In the genomic region with DNA sequence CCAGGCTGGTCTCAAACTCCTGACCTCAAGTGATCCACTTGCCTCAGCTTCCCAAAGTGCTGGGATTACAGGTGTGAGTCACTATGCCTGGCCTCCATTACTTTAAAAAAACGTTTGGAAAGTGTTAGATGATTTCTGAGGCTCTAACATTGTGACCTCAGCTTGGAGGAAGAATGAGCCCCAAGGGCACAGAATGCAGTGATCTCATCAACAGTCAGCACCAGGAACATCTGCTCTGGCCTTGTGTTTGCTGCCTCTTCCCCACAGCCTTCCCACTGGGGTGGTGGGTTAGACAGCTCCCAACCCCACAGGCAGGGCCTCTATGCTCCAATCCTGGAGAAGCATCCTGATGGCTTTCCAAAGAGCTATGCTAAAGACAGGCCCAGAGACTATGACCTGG, we compare ENCODE assay signal across 17 cellular contexts. TPM values are rescaled to one million over a fixed set of nuclear protein-coding genes. Genes with fewer than 3 reads are reported as not detected.
A peak's percentile ranks its signal among the peaks of the same experiment; 100 is the strongest.
DNase-seq lines count a peak whose midpoint lies in the region; ATAC-seq and TF ChIP-seq lines count a peak whose summit lies in the region.
"Had no signal": no experiment of that assay in that cellular context is flagged by ENCODE, and none has a peak within 500 bp of the region (broad histone marks: within the 10 kb centered on the region; RNA-seq: fewer than 3 reads in every experiment).

No MANE protein-coding gene starts in this region.

- H3K27me3 Mint-ChIP-seq in chondrocyte (ENCODE audit: low read depth): no peaks in the 10 kb centered on the region
- H3K27me3 Mint-ChIP-seq: B cell had no signal

- H3K27ac Mint-ChIP-seq in chondrocyte (ENCODE audit: unreplicated experiment): no peak overlapping the region
- H3K27ac Mint-ChIP-seq: B cell, neural progenitor cell, WTC11 had no signal

- H3K4me3 ChIP-seq in right atrium auricular region (no peak overlapping the region), adrenal gland (no peak overlapping the region), gastrocnemius medialis (no peak overlapping the region)
- H3K4me3 ChIP-seq: body of pancreas, neural progenitor cell, SJSA1 had no signal

- H3K4me3 Mint-ChIP-seq in chondrocyte (ENCODE audit: unreplicated experiment): no peak overlapping the region
- H3K4me3 Mint-ChIP-seq: activated T-cell treated with anti-CD3 and anti-CD28 coated beads, Interleukin-2, amount 50 U/mL, for 4 hours; B cell; neural progenitor cell; WTC11 had no signal

- TF ChIP-seq POLR2A in adrenal gland (IDR thresholded peaks at IDR 0.05): no peak
- no peak for TF ChIP-seq POLR2A in gastrocnemius medialis (IDR thresholded peaks at IDR 0.05)

- WGBS in adrenal gland, 4 donors: 14 to 19% (median 16%) methylated on average over 1 of the region's 1 CpG

- intact Hi-C loops in Right ventricle myocardium inferior (cut with DNase I) (no loop called here), adrenal gland (cut with DNase I) (no loop called here), gastrocnemius medialis (cut with DNase I; ENCODE audit: low total_unique reads) (no loop called here)

- no peak for TF ChIP-seq CTCF in right atrium auricular region (IDR thresholded peaks at IDR 0.05)
- no peak for TF ChIP-seq CTCF in adrenal gland (IDR thresholded peaks at IDR 0.05)
- TF ChIP-seq CTCF in chondrocyte (IDR thresholded peaks at IDR 0.05): no peak
- no peak for TF ChIP-seq CTCF in gastrocnemius medialis (IDR thresholded peaks at IDR 0.05 in 4 of 5, conservative IDR thresholded peaks at IDR 0.05 in 1 of 5)

- H3K9me3 ChIP-seq in right atrium auricular region (no peaks in the 10 kb centered on the region), adrenal gland (replicated peaks in 1 of 3) (no peaks in the 10 kb centered on the region), gastrocnemius medialis (no peaks in the 10 kb centered on the region)
- H3K9me3 ChIP-seq: body of pancreas, SJSA1 had no signal

- H3K9me3 Mint-ChIP-seq in chondrocyte (ENCODE audit: low read depth): no peaks in the 10 kb centered on the region
- H3K9me3 Mint-ChIP-seq: activated T-cell treated with anti-CD3 and anti-CD28 coated beads, Interleukin-2, amount 50 U/mL, for 4 hours; neural progenitor cell; WTC11 had no signal

- H3K4me1 Mint-ChIP-seq in chondrocyte (ENCODE audit: low read depth): peaks cover 27% of the 10 kb centered on the region
- H3K4me1 Mint-ChIP-seq: B cell had no signal

- H3K27me3 ChIP-seq in right atrium auricular region (no peaks in the 10 kb centered on the region), adrenal gland (no peaks in the 10 kb centered on the region), gastrocnemius medialis (no peaks in the 10 kb centered on the region)
- H3K27me3 ChIP-seq: body of pancreas, SJSA1 had no signal

- H3K36me3 Mint-ChIP-seq in chondrocyte (ENCODE audit: low read depth): peaks cover 14% of the 10 kb centered on the region
- H3K36me3 Mint-ChIP-seq: WTC11 had no signal

- DNase-seq in right atrium auricular region (ENCODE audit: low spot score): no peak
- DNase-seq in Right ventricle myocardium inferior (ENCODE audit: missing footprints): no peak
- DNase-seq in adrenal gland: peak in 5 of 7 donors; percentile 46 to 60 (median 53)
- peak; percentile 32 for DNase-seq in foreskin melanocyte
- no peak for DNase-seq in chondrocyte (ENCODE audit: low spot score)
- no peak for DNase-seq in gastrocnemius medialis
- DNase-seq: activated T-cell treated with anti-CD3 and anti-CD28 coated beads, Interleukin-2, amount 50 U/mL, for 4 hours; body of pancreas; GDM1; left cardiac atrium; NCI-H524 had no signal

- H3K27ac ChIP-seq in right atrium auricular region (peak overlapping the region; percentile 88 to 95), adrenal gland (peak overlapping the region in 2 of 5 donors; percentile 63 to 93), gastrocnemius medialis (peak overlapping the region in 1 of 4 donors; percentile 21)
- H3K27ac ChIP-seq: body of pancreas, neural progenitor cell, SJSA1 had no signal

- peaks cover 19% of the 10 kb centered on the region for H3K36me3 ChIP-seq in right atrium auricular region
- H3K36me3 ChIP-seq in adrenal gland (replicated peaks in 1 of 2): peaks cover 0 to 25% of the 10 kb centered on the region in 2 donors
- H3K36me3 ChIP-seq in gastrocnemius medialis: peaks cover 0 to 4% of the 10 kb centered on the region in 2 donors
- H3K36me3 ChIP-seq: neural progenitor cell had no signal

- ATAC-seq in Right ventricle myocardium inferior (no peak), gastrocnemius medialis (no peak), GM21717 (IDR thresholded peaks at IDR 0.05; ENCODE audit: unreplicated experiment) (no peak), HG03565 (IDR thresholded peaks at IDR 0.05; ENCODE audit: unreplicated experiment) (no peak)
- ATAC-seq: activated T-cell treated with anti-CD3 and anti-CD28 coated beads, Interleukin-2, amount 50 U/mL, for 4 hours; body of pancreas; WTC11 had no signal

- H3K4me1 ChIP-seq in right atrium auricular region: peaks cover 9 to 58% of the 10 kb centered on the region in 2 donors
- H3K4me1 ChIP-seq in adrenal gland (replicated peaks in 1 of 2): peaks cover 33 to 74% of the 10 kb centered on the region in 2 donors
- peaks cover 53 to 56% of the 10 kb centered on the region in 2 donors for H3K4me1 ChIP-seq in gastrocnemius medialis
- H3K4me1 ChIP-seq: SJSA1 had no signal

- in situ Hi-C loops in gastrocnemius medialis (cut with MboI; ENCODE audit: low sequenced_read_pairs in 4 of 4): loop anchor here in 3 of 4 donors (10.0 to 25.0 kb wide), 2 partner anchors 100 to 187 kb away; partner anchors contain the start of genes RAI1 (in 3 of the 3), DRC3 (in 1 of the 3) and TOM1L2 (in 1 of the 3)

RNA-seq across cellular contexts. Expression of gene SREBF1, which starts 37.7 kb away (rescaled TPM):
- total RNA-seq in right atrium auricular region: 10 to 100 TPM; 17.0 to 29.8 TPM
- 18.9 TPM for total RNA-seq in Right ventricle myocardium inferior
- 100 to 1,000 TPM; 403 to 850 (median 667) TPM for total RNA-seq in adrenal gland
- polyA plus RNA-seq in adrenal gland: 100 to 1,000 TPM; 298 to 818 (median 483) TPM
- 22.8 to 26.7 TPM (median 23.4 TPM) in 3 replicates for total RNA-seq in chondrocyte
- 10 to 100 TPM; 11.1 to 64.5 (median 32.3) TPM for total RNA-seq in gastrocnemius medialis

Comparison
In these comparisons a context has a peak if more than half of its experiments do, and no peak if none do; other contexts are left out.
1. DNase-seq: peak in adrenal gland (5 of 7) and foreskin melanocyte (single experiment); none in right atrium auricular region (single experiment), Right ventricle myocardium inferior (single experiment), chondrocyte (single experiment) and gastrocnemius medialis (0 of 2).
2. RNA of gene SREBF1, which starts 37.7 kb away (total RNA-seq): 403 to 850 TPM in adrenal gland; 11.1 to 64.5 TPM in gastrocnemius medialis, 17.0 to 29.8 TPM in right atrium auricular region, 22.8 to 26.7 TPM in chondrocyte and 18.9 TPM in Right ventricle myocardium inferior (single experiment); every median in the first group is over 4 times any median in the second.